Comparison of ENCODE assay signal across 17 cellular contexts in the genomic region with DNA sequence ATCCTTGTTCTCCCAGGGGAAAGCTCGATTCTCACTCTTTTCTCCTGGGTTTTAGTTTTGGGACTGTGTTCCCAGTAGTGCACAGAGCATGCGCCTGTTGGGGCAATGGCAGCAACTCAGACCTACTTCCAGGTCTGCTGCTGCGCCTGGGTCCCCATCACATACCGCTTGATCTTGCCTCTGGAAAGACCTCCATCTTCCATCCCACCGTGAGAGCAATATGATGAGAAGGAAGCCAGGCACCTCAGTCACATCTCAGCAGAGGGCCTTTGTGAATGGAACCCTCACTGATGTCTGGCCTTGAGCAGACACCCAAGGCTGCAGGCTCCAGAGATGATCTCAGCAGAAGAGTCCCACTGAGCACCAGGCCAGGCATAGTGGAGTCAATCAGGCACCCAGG.
"Had no signal": no experiment of that assay in that cellular context is flagged by ENCODE, and none has a peak within 500 bp of the region (broad histone marks: within the 10 kb centered on the region; RNA-seq: fewer than 3 reads in every experiment).

No MANE protein-coding gene starts in this region.

- H3K36me3 Mint-ChIP-seq: naive thymus-derived CD4-positive, alpha-beta T cell had no signal

- H3K4me1 ChIP-seq: foreskin keratinocyte, psoas muscle, suprapubic skin, thyroid gland, upper lobe of right lung had no signal

- H3K27ac ChIP-seq: foreskin keratinocyte, psoas muscle, skin epidermis, suprapubic skin, thyroid gland, upper lobe of right lung had no signal

- H3K9me3 ChIP-seq: psoas muscle, suprapubic skin, thyroid gland, upper lobe of right lung had no signal

- H3K4me3 Mint-ChIP-seq: naive thymus-derived CD4-positive, alpha-beta T cell; nephron progenitor cell had no signal

- H3K36me3 ChIP-seq: suprapubic skin, thyroid gland, upper lobe of right lung had no signal

- H3K4me3 ChIP-seq: psoas muscle, skin epidermis, suprapubic skin, thyroid gland, upper lobe of right lung had no signal

- H3K9me3 Mint-ChIP-seq: naive thymus-derived CD4-positive, alpha-beta T cell; nephron progenitor cell had no signal

- ATAC-seq: foreskin keratinocyte; left colon; left ventricle myocardium superior; naive thymus-derived CD4-positive, alpha-beta T cell; psoas muscle; sciatic nerve; stimulated activated naive CD8-positive, alpha-beta T cell treated with anti-CD3 and anti-CD28 coated beads, Interleukin-15, Interleukin-2, amounts not matched to agents 100 U/mL and 50 U/mL, for 24 hours; upper lobe of right lung had no signal

- H3K27me3 ChIP-seq: foreskin keratinocyte, thyroid gland had no signal

- H3K27ac Mint-ChIP-seq: naive thymus-derived CD4-positive, alpha-beta T cell; nephron progenitor cell had no signal

- DNase-seq: dermis blood vessel endothelial cell; foreskin keratinocyte; kidney; left colon; left ventricle myocardium superior; mesendoderm; naive thymus-derived CD4-positive, alpha-beta T cell; nephron progenitor cell; psoas muscle; retina; stimulated activated CD4-positive, alpha-beta T cell treated with anti-CD3 and anti-CD28 coated beads, Interleukin-12 subunit alpha, Interleukin-12 subunit beta, amount 100 ng/mL, for 4 hours; stimulated activated naive CD8-positive, alpha-beta T cell treated with anti-CD3 and anti-CD28 coated beads, Interleukin-15, Interleukin-2, amounts not matched to agents 100 U/mL and 50 U/mL, for 24 hours; thyroid gland; upper lobe of right lung had no signal

- H3K4me1 Mint-ChIP-seq: naive thymus-derived CD4-positive, alpha-beta T cell had no signal
